ENCODE assay signal across 22 cellular contexts in genomic region chr16:20768121-20768520, GRCh38.
"Had no signal": no experiment of that assay in that cellular context is flagged by ENCODE, and none has a peak within 500 bp of the region (broad histone marks: within the 10 kb centered on the region; RNA-seq: fewer than 3 reads in every experiment).

No MANE protein-coding gene starts in this region.

- H3K27ac ChIP-seq: cardiac muscle cell, colonic mucosa, neutrophil, skin epidermis, uterus had no signal

- DNase-seq: activated B cell treated with CpG ODN at 0.5 μM for 24 hours; activated CD4-positive, alpha-beta T cell treated with anti-CD3 and anti-CD28 coated beads for 36 hours; activated naive CD4-positive, alpha-beta T cell; activated T-cell treated with anti-CD3 and anti-CD28 coated beads for 4 hours; activated T-cell treated with anti-CD3 and anti-CD28 coated beads, Interleukin-2, amount 50 U/mL, for 72 hours; anterior cingulate cortex; cerebellar nuclear complex; colonic mucosa; effector CD8-positive, alpha-beta T cell; glutamatergic neuron; left cardiac atrium; naive B cell; nephron progenitor cell; stimulated activated CD4-positive, alpha-beta T cell treated with anti-CD3 and anti-CD28 coated beads, Interleukin-12 subunit alpha, Interleukin-12 subunit beta, amount 100 ng/mL, for 4 hours; stimulated activated CD4-positive, alpha-beta T cell treated with anti-CD3 and anti-CD28 coated beads, Interleukin-4, amount 100 ng/mL, for 4 hours; stimulated activated CD8-positive, alpha-beta memory T cell treated with anti-CD3 and anti-CD28 coated beads, Interleukin-4, amount 100 ng/mL, for 48 hours; stimulated activated naive CD8-positive, alpha-beta T cell treated with anti-CD3 and anti-CD28 coated beads, Interleukin-15, amount 100 ng/mL, for 72 hours; substantia nigra; uterus had no signal

- H3K4me3 ChIP-seq: cardiac muscle cell, colonic mucosa, skin epidermis, uterus had no signal
